Comparison of ENCODE assay signal across 8 cellular contexts in the genomic region with DNA sequence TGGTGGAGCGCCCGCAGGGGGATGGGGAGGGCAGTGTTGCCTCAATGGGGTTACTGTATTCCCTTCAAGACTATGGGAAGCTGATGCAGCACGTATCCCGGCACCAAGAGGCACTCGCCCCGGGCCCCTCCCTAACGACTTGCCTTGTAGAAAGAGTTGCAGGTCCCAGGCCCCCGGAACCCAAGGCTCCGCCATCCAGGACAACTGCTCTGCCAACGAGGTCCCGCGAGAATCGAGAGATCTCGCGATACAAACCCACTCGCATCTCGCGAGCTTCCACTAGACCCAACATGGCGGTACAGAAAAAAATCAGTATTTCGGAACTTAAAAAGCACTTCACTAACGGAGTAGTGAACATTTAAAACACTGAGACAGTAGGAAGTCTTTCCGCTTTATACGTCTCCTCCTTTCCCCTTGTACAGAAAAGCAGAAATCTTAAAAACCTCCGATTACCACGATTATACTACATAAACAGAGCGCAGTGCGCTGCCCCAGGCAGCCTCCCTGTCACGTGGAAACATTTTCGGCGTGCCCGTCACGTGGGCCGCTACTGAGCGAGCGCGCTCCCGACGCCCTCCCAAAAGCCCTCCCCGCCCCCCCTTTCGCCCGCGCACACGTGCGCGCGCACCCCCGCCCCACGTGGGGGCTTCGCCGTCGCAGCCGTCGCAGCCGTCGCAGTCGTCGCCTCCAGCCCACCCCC. TPM values are rescaled to one million over a fixed set of nuclear protein-coding genes. Genes with fewer than 3 reads are reported as not detected.
DNase-seq lines count a peak whose midpoint lies in the region; ATAC-seq lines count a peak whose summit lies in the region.

TSS of gene ZZZ3 (minus strand) at position 217 of the 700 bp plus-strand sequence. CDS start 49,304 bp downstream, outside the sequence.

- H3K9me3 ChIP-seq in endocrine pancreas (ENCODE audit: control insufficient read depth, low read length), result no peaks in the 10 kb centered on the region

- H2BK5ac ChIP-seq in mesendoderm (ENCODE audit: low read length), result peak within 1 kb of the TSS; percentile 94

- H3K27ac ChIP-seq in mesendoderm (ENCODE audit: low read depth, low read length), result peak within 1 kb of the TSS; percentile 100

- H3K36me3 ChIP-seq in endocrine pancreas (ENCODE audit: control insufficient read depth, insufficient read depth, low read length) (no peaks in the 10 kb centered on the region), mesendoderm (ENCODE audit: control insufficient read depth, insufficient read depth, low read length) (no peaks in the 10 kb centered on the region)

- H3K4me1 ChIP-seq in endocrine pancreas (ENCODE audit: control insufficient read depth, insufficient read depth, low read length), result peaks cover 35% of the 10 kb centered on the region
- H3K4me1 ChIP-seq in mesendoderm (ENCODE audit: control insufficient read depth, low read depth, low read length), result no peaks in the 10 kb centered on the region

- peak within 1 kb of the TSS; percentile 100 for H4K8ac ChIP-seq in mesendoderm (ENCODE audit: low read depth, low read length)

- H3K4ac ChIP-seq in mesendoderm (ENCODE audit: low read depth, low read length), result peak within 1 kb of the TSS; percentile 91

- H3K79me2 ChIP-seq in mesendoderm (ENCODE audit: control insufficient read depth, insufficient read depth, low read length), result peaks cover 30% of the 10 kb centered on the region

- peak within 1 kb of the TSS; percentile 99 for H3K4me3 ChIP-seq in endocrine pancreas (ENCODE audit: control insufficient read depth, insufficient read depth, low read length)
- peak within 1 kb of the TSS; percentile 97 for H3K4me3 ChIP-seq in mesendoderm (ENCODE audit: low read length)

- H3K56ac ChIP-seq in mesendoderm (ENCODE audit: low read length), result peak within 1 kb of the TSS; percentile 100

- peaks cover 5% of the 10 kb centered on the region for H3K79me1 ChIP-seq in mesendoderm (ENCODE audit: low read length)

- peak within 1 kb of the TSS; percentile 62 for H3K4me2 ChIP-seq in mesendoderm (ENCODE audit: low read length)

- H2BK15ac ChIP-seq in mesendoderm (replicated peaks; ENCODE audit: low read depth), result no peak within 1 kb of the TSS

- H3K23ac ChIP-seq in mesendoderm (ENCODE audit: low read length), result no peak within 1 kb of the TSS

- no peak within 1 kb of the TSS for H4K5ac ChIP-seq in mesendoderm (ENCODE audit: low read length)

- peak; percentile 87 for DNase-seq in COLO829 (ENCODE audit: low spot score)
- peak; percentile 88 for DNase-seq in HT1080 (ENCODE audit: low read depth)
- peak; percentile 83 for DNase-seq in NOMO-1 treated with DMSO at 0.1 percent for 48 hours (lab: John Stamatoyannopoulos, UW; ENCODE audit: unreplicated experiment)
- peak; percentile 68 to 73 (median 73) for DNase-seq in activated CD8-positive, alpha-beta memory T cell treated with anti-CD3 and anti-CD28 coated beads for 48 hours (ENCODE audit: low read depth in 2 of 3, low spot score in 2 of 3)
- peak; percentile 97 for DNase-seq in mesendoderm
- DNase-seq in stimulated activated CD8-positive, alpha-beta memory T cell treated with anti-CD3 and anti-CD28 coated beads, Interleukin-15, amount 100 ng/mL, for 1 hour (ENCODE audit: low read depth), result peak; percentile 80

- H3K18ac ChIP-seq in mesendoderm (ENCODE audit: low read length), result peak within 1 kb of the TSS; percentile 83

- H3K9ac ChIP-seq in endocrine pancreas (ENCODE audit: control insufficient read depth, insufficient read depth, low read length) (peak within 1 kb of the TSS; percentile 79), mesendoderm (ENCODE audit: low read length) (peak within 1 kb of the TSS; percentile 95)

- peak within 1 kb of the TSS; percentile 11 for H2BK120ac ChIP-seq in mesendoderm (ENCODE audit: low read depth, low read length)

- WGBS in mesendoderm (ENCODE audit: extremely low coverage, insufficient coverage, low lambda C conversion rate), result no CpG with 5 or more reads among the region's 57 CpGs

- H2AK5ac ChIP-seq in mesendoderm (ENCODE audit: low read length), result no peak within 1 kb of the TSS

- ATAC-seq in GM21360 (IDR thresholded peaks at IDR 0.05; ENCODE audit: unreplicated experiment), result peak; percentile 72

- H3K27me3 ChIP-seq in endocrine pancreas (ENCODE audit: control insufficient read depth, insufficient read depth, low read length) (no peaks in the 10 kb centered on the region), mesendoderm (ENCODE audit: insufficient read depth, low read length, poor library complexity) (no peaks in the 10 kb centered on the region)

RNA-seq across cellular contexts. Expression of gene ZZZ3, which starts in this region (rescaled TPM):
- 64.8 and 70.6 TPM in 2 replicates for total RNA-seq in HT1080 (2014; rRNA removed; shearing (Covaris generic))
- 29.7 and 43.3 TPM in 2 replicates for polyA plus RNA-seq in HT1080 (2015; cell fraction: cytosol; rRNA removed)
- 39.5 and 41.4 TPM in 2 replicates for polyA plus RNA-seq in HT1080 (2015; cell fraction: nucleus; rRNA removed)
- polyA plus RNA-seq in mesendoderm (2013, experiment 1 of 2), result 28.4 TPM
- 28.3 TPM for polyA plus RNA-seq in mesendoderm (2013, experiment 2 of 2)

Comparison
In these comparisons a context has a peak if more than half of its experiments do, and no peak if none do; other contexts are left out.
1. Peak in every context shown above with its lines: DNase-seq, ATAC-seq, H3K4me3 ChIP-seq and H3K27ac ChIP-seq.